ENCODE assay signal across 1 cellular context in genomic region chr10:75098902-75099673, GRCh38.
TF ChIP-seq lines count a peak whose summit lies in the region.

No MANE protein-coding gene starts in this region.

TF ChIP-seq in GM23338, 12 proteins besides CTCF, POLR2A, EP300 and RAD21 (continued from another document):
- TF ChIP-seq ETS1 (IDR thresholded peaks at IDR 0.05) (no peak), JUNB (IDR thresholded peaks at IDR 0.05; ENCODE audit: unreplicated experiment) (no peak), STAT1 (IDR thresholded peaks at IDR 0.05; ENCODE audit: unreplicated experiment) (no peak), REST (IDR thresholded peaks at IDR 0.05; ENCODE audit: unreplicated experiment) (no peak), EZH2phosphoT487 (IDR thresholded peaks at IDR 0.05; ENCODE audit: unreplicated experiment) (no peak), POLR2AphosphoS5 (IDR thresholded peaks at IDR 0.05; ENCODE audit: low read depth) (no peak)
